9 cellular contexts compared by ENCODE assay signal in genomic region chr18:10518595-10519273, GRCh38. TPM values are rescaled to one million over a fixed set of nuclear protein-coding genes. Genes with fewer than 3 reads are reported as not detected.
A peak's percentile ranks its signal among the peaks of the same experiment; 100 is the strongest.
DNase-seq lines count a peak whose midpoint lies in the region; ATAC-seq and TF ChIP-seq lines count a peak whose summit lies in the region.
"Had no signal": no experiment of that assay in that cellular context is flagged by ENCODE, and none has a peak within 500 bp of the region (broad histone marks: within the 10 kb centered on the region; RNA-seq: fewer than 3 reads in every experiment).

No MANE protein-coding gene starts in this region.

- peaks cover 3% of the 10 kb centered on the region for H3K9me3 Mint-ChIP-seq in CD8-positive, alpha-beta T cell

- no peak overlapping the region for H3K4me3 Mint-ChIP-seq in CD8-positive, alpha-beta T cell

- H3K4me1 Mint-ChIP-seq in CD8-positive, alpha-beta T cell (ENCODE audit: low read depth), result peaks cover 5% of the 10 kb centered on the region

- CTCF ChIA-PET in CD8-positive, alpha-beta T cell (lab: Charles Lee), result interaction anchor here (0.7 to 5.1 kb wide), 5 partner anchors 16 to 547 kb away, joined by 3 to 66 read pairs (median 4); no protein-coding TSS in a partner anchor

- H3K36me3 ChIP-seq in CD8-positive, alpha-beta T cell (ENCODE audit: insufficient read depth, low read length), result no peaks in the 10 kb centered on the region

- POLR2A ChIA-PET in CD8-positive, alpha-beta T cell (lab: Charles Lee), result interaction anchor here (1.1 kb wide), 1 partner anchor 550 kb away, joined by 3 read pairs; no protein-coding TSS in a partner anchor

- intact Hi-C loops in CD8-positive, alpha-beta T cell (cut with DNase I, micrococcal nuclease), result no loop called here

- no peak for TF ChIP-seq CTCF in CD8-positive, alpha-beta T cell (IDR thresholded peaks at IDR 0.05)

- H3K27ac ChIP-seq in angular gyrus (ENCODE audit: low read depth, low read length) (peak overlapping the region; percentile 10), substantia nigra (ENCODE audit: low read depth, low read length, poor library complexity, severe bottlenecking) (peak overlapping the region; percentile 39)
- no peak overlapping the region for H3K27ac ChIP-seq in CD8-positive, alpha-beta T cell (ENCODE audit: low read depth, low read length)

- no peak overlapping the region for H3K27ac Mint-ChIP-seq in CD8-positive, alpha-beta T cell

- DNase-seq in LHCN-M2 (ENCODE audit: low read depth) (peak; percentile 51), iPS-NIHi11 (ENCODE audit: low spot score) (peak; percentile 37), substantia nigra (lab: John Stamatoyannopoulos, UW) (peak in 46 of 49 donors; percentile 9 to 85 (median 66)), HUDEP-2 (lab: John Stamatoyannopoulos, UW; ENCODE audit: unreplicated experiment in 76 of 76) (no peak), cortex of kidney (lab: John Stamatoyannopoulos, UW) (no peak)
- no peak for DNase-seq in effector CD4-positive, alpha-beta T cell
- DNase-seq in CD8-positive, alpha-beta T cell, result no peak
- DNase-seq: activated naive CD4-positive, alpha-beta T cell treated with Interleukin-2 at 50 U/mL for 16 hours had no signal

- H3K4me3 ChIP-seq in CD8-positive, alpha-beta T cell (ENCODE audit: low read depth, low read length), result no peak overlapping the region

- no peaks in the 10 kb centered on the region for H3K9me3 ChIP-seq in CD8-positive, alpha-beta T cell (ENCODE audit: low read length)

- H3K36me3 Mint-ChIP-seq in CD8-positive, alpha-beta T cell, result no peaks in the 10 kb centered on the region

- ATAC-seq in CD8-positive, alpha-beta T cell, result no peak

- H3K27me3 Mint-ChIP-seq in CD8-positive, alpha-beta T cell (ENCODE audit: low read depth), result peaks cover 37% of the 10 kb centered on the region

- H3K4me1 ChIP-seq in CD8-positive, alpha-beta T cell (ENCODE audit: insufficient read depth, low read length), result no peaks in the 10 kb centered on the region

- no peaks in the 10 kb centered on the region for H3K27me3 ChIP-seq in CD8-positive, alpha-beta T cell (ENCODE audit: insufficient read depth, low read length)

RNA-seq across cellular contexts. Expression of gene NAPG, which starts 7.1 kb away (rescaled TPM):
- 38.0 and 40.8 TPM in 2 replicates for total RNA-seq in LHCN-M2 (2014; rRNA removed)
- polyA plus RNA-seq in LHCN-M2 (2012), result 12.9 TPM
- total RNA-seq in CD8-positive, alpha-beta T cell, result 10 to 100 TPM; 33.2 to 35.8 TPM

Comparison
In these comparisons a context has a peak if more than half of its experiments do, and no peak if none do; other contexts are left out.
1. DNase-seq: peak in LHCN-M2 (single experiment), iPS-NIHi11 (single experiment) and substantia nigra (46 of 49); none in HUDEP-2 (0 of 76), effector CD4-positive, alpha-beta T cell (single experiment), CD8-positive, alpha-beta T cell (0 of 7) and cortex of kidney (single experiment).